24 cellular contexts compared by ENCODE assay signal in the genomic region with DNA sequence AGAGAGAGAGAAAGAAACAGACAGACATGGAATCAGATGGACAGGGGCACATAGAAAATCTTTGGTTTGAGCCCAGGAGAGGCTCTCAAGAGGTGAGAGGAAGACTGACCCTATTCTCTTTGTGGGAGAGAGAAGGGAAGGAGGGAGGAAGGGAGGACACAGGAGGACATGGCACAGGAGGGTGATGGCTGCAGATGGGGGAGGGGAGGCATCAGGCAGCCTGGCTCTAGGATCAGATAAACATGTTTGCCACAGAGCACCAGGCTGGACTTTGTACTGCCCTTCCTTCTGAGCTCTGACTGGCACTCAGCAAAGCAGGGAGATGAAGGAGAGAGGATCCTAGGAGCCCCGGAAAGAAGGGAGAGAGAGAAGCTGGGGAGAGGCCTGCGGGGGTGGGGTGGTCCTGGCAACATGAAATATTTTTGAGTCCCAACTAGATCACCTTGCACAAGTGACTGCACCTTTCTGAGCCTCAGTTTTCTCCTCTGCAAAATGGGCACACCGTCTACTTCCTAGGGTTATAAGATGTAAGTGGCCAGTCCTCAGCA. TPM values are rescaled to one million over a fixed set of nuclear protein-coding genes. Genes with fewer than 3 reads are reported as not detected.
A peak's percentile ranks its signal among the peaks of the same experiment; 100 is the strongest.
DNase-seq lines count a peak whose midpoint lies in the region; ATAC-seq, FAIRE-seq and TF ChIP-seq lines count a peak whose summit lies in the region.
"Had no signal": no experiment of that assay in that cellular context is flagged by ENCODE, and none has a peak within 500 bp of the region (broad histone marks: within the 10 kb centered on the region; RNA-seq: fewer than 3 reads in every experiment).

No MANE protein-coding gene starts in this region.

- no peak for FAIRE-seq in A549 (lab: Jason Lieb, UNC)
- FAIRE-seq: urothelium cell line had no signal

- CTCF ChIA-PET in A549 (lab: Yijun Ruan, JAX) (interaction anchor here (0.5 to 10.1 kb wide), 9 partner anchors 12 to 335 kb away, joined by 3 to 69 read pairs (median 3); no protein-coding TSS in a partner anchor), HEK293T (lab: Yijun Ruan, JAX) (no interaction called here)

- ATAC-seq in A549 (peak; percentile 44 to 49), body of pancreas (peak; percentile 75), HG03439 (IDR thresholded peaks at IDR 0.05; ENCODE audit: unreplicated experiment) (no peak)
- ATAC-seq: activated T-cell treated with anti-CD3 and anti-CD28 coated beads, Interleukin-2, amount 50 U/mL, for 72 hours; left lung had no signal

- TF ChIP-seq RAD21 in A549 (conservative IDR thresholded peaks at IDR 0.05 in 1 of 2, IDR thresholded peaks at IDR 0.05 in 1 of 2), result 0 out of 5 replicates have a peak, but pooled peaks of 1 of the 2 experiments have one; percentile 19

- peak overlapping the region; percentile 61 for H3K4me2 ChIP-seq in A549

- WGBS in A549 (ENCODE audit: missing lambda C conversion rate), result 35% methylated on average over 3 of the region's 3 CpGs
- 14 to 42% methylated on average over 2 to 3 of the region's 3 CpGs for WGBS in body of pancreas, 2 donors
- WGBS in ovary, 3 donors, result 65 to 79% (median 78%) methylated on average over 3 of the region's 3 CpGs

- H3K9me3 ChIP-seq in A549 (no peaks in the 10 kb centered on the region), body of pancreas (no peaks in the 10 kb centered on the region), mucosa of rectum (ENCODE audit: control insufficient read depth in 2 of 2, low read length in 2 of 2) (no peaks in the 10 kb centered on the region), ovary (no peaks in the 10 kb centered on the region)
- H3K9me3 ChIP-seq: left lung had no signal

- POLR2A ChIA-PET in A549 (lab: Yijun Ruan, JAX), result interaction anchor here (0.5 to 0.6 kb wide), 3 partner anchors 22 to 403 kb away, joined by 3 to 7 read pairs (median 3); partner anchors contain the start of gene POP5
- POLR2A ChIA-PET in HEK293T (lab: Yijun Ruan, JAX), result interaction anchor here (1.5 kb wide), 1 partner anchor 17 kb away, joined by 3 read pairs; no protein-coding TSS in a partner anchor

- H3K27me3 ChIP-seq in body of pancreas, result no peaks in the 10 kb centered on the region
- H3K27me3 ChIP-seq in mucosa of rectum (ENCODE audit: control insufficient read depth in 2 of 2, insufficient read depth in 2 of 2, low read length in 2 of 2), result no peaks in the 10 kb centered on the region
- no peaks in the 10 kb centered on the region for H3K27me3 ChIP-seq in ovary
- H3K27me3 ChIP-seq: left lung had no signal

- DNase-seq in A549 (ENCODE audit: low read depth in 1 of 2, low spot score in 1 of 2) (peak; percentile 43 to 84), HuH-7.5 (ENCODE audit: low spot score) (peak; percentile 59), body of pancreas (peak; percentile 73 to 88 (median 82)), ovary (no peak), HEK293T (ENCODE audit: extremely low spot score) (no peak), kidney tubule cell (ENCODE audit: low spot score) (no peak)
- DNase-seq: activated CD4-positive, alpha-beta memory T cell treated with anti-CD3 and anti-CD28 coated beads, Interleukin-2, amount 10 ng/mL, durations not matched to agents 7 days and 5 days; activated T-cell treated with anti-CD3 and anti-CD28 coated beads, Interleukin-2, amount 50 U/mL, for 72 hours; CD4-positive, CD25-positive, alpha-beta regulatory T cell; effector memory CD4-positive, alpha-beta T cell; EL; hippocampal formation; left lung; NCI-H187; NCI-H524; stimulated activated CD4-positive, alpha-beta T cell treated with anti-CD3 and anti-CD28 coated beads, Interleukin-15, amount 100 ng/mL, for 24 hours had no signal

- no peaks in the 10 kb centered on the region for H3K36me3 ChIP-seq in body of pancreas (replicated peaks in 1 of 2; ENCODE audit: insufficient read depth in 1 of 2, low read depth in 2 of 2)
- H3K36me3 ChIP-seq in mucosa of rectum (ENCODE audit: control insufficient read depth in 2 of 2, insufficient read depth in 2 of 2, low read length in 2 of 2), result peaks cover 5 to 8% of the 10 kb centered on the region in 2 donors
- no peaks in the 10 kb centered on the region for H3K36me3 ChIP-seq in ovary
- H3K36me3 ChIP-seq: left lung had no signal

- H3K27ac ChIP-seq in A549 (peak overlapping the region; percentile 96 to 98), body of pancreas (peak overlapping the region; percentile 32 to 88 (median 56)), mucosa of rectum (ENCODE audit: low read depth in 2 of 2, low read length in 2 of 2) (peak overlapping the region; percentile 82 to 85), ovary (no peak overlapping the region)
- H3K27ac ChIP-seq: left lung had no signal

- peak overlapping the region in 1 of 2 donors; percentile 30 for H3K9ac ChIP-seq in mucosa of rectum (ENCODE audit: low read depth in 1 of 2, low read length in 2 of 2)

- intact Hi-C loops in body of pancreas (cut with DNase I), result no loop called here
- intact Hi-C loops in ovary (cut with DNase I), result no loop called here

- TF ChIP-seq POLR2A in A549 (IDR thresholded peaks at IDR 0.05; ENCODE audit: low read length) (no peak), body of pancreas (IDR thresholded peaks at IDR 0.05) (no peak), ovary (IDR thresholded peaks at IDR 0.05) (no peak)

- no peak for TF ChIP-seq CTCF in A549 (IDR thresholded peaks at IDR 0.05)
- no peak for TF ChIP-seq CTCF in body of pancreas (IDR thresholded peaks at IDR 0.05)
- no peak for TF ChIP-seq CTCF in ovary (IDR thresholded peaks at IDR 0.05)

- TF ChIP-seq EP300 in A549 (IDR thresholded peaks at IDR 0.05) (no peak), ovary (IDR thresholded peaks at IDR 0.05) (no peak)

- H3K4me3 ChIP-seq in A549 (no peak overlapping the region), body of pancreas (no peak overlapping the region), mucosa of rectum (ENCODE audit: low read length in 2 of 2) (peak overlapping the region; percentile 41 to 43), ovary (no peak overlapping the region)
- H3K4me3 ChIP-seq: left lung had no signal

- peaks cover 67% of the 10 kb centered on the region for H3K4me1 ChIP-seq in A549
- peaks cover 54% of the 10 kb centered on the region for H3K4me1 ChIP-seq in body of pancreas
- peaks cover 17 to 36% of the 10 kb centered on the region in 2 donors for H3K4me1 ChIP-seq in mucosa of rectum (ENCODE audit: control insufficient read depth in 2 of 2, insufficient read depth in 2 of 2, low read length in 2 of 2)
- no peaks in the 10 kb centered on the region for H3K4me1 ChIP-seq in ovary (ENCODE audit: insufficient read depth)
- H3K4me1 ChIP-seq: left lung had no signal

TF ChIP-seq in A549, 52 proteins besides CTCF, POLR2A, EP300 and RAD21 (continues in another document):
- TF ChIP-seq RCOR1 (IDR thresholded peaks at IDR 0.05; ENCODE audit: low read depth, low read length), result peak; percentile 88

TF ChIP-seq in HEK293T, 16 proteins besides CTCF, POLR2A, EP300 and RAD21:
- TF ChIP-seq LEF1 (IDR thresholded peaks at IDR 0.05; ENCODE audit: borderline replicate concordance) (no peak), SUZ12 (IDR thresholded peaks at IDR 0.05) (no peak), L3MBTL2 (conservative IDR thresholded peaks at IDR 0.05) (no peak), TARDBP (IDR thresholded peaks at IDR 0.05) (no peak), BHLHE40 (IDR thresholded peaks at IDR 0.05; ENCODE audit: borderline replicate concordance) (no peak), CTBP1 (IDR thresholded peaks at IDR 0.05; ENCODE audit: borderline replicate concordance) (no peak), FOXM1 (IDR thresholded peaks at IDR 0.05; ENCODE audit: borderline replicate concordance) (no peak), ARNT (IDR thresholded peaks at IDR 0.05) (no peak), HDGF (IDR thresholded peaks at IDR 0.05; ENCODE audit: borderline replicate concordance) (no peak), NFRKB (IDR thresholded peaks at IDR 0.05) (no peak), FOXA1 (IDR thresholded peaks at IDR 0.05) (no peak), FOXK2 (IDR thresholded peaks at IDR 0.05) (no peak), PKNOX1 (IDR thresholded peaks at IDR 0.05) (no peak), ZNF384 (IDR thresholded peaks at IDR 0.05) (no peak)

RNA-seq across cellular contexts. Expression of gene HNF1A, which starts 6.1 kb away (rescaled TPM):
- polyA plus RNA-seq in A549 (2011; rRNA removed), result 2.6 and 4.0 TPM in 2 replicates
- 4.3 and 6.9 TPM in 2 replicates for polyA plus RNA-seq in A549 (2012; cell fraction: cytosol; rRNA removed)
- polyA plus RNA-seq in A549 (2012; cell fraction: nucleus; rRNA removed), result 12.5 and 15.9 TPM in 2 replicates
- 5.7 to 7.3 TPM (median 6.8 TPM) in 3 replicates for polyA plus RNA-seq in A549 (2017; fragmentation: RNase III; extraction: RNeasy Plus Mini Kit Qiagen cat#74134 plus additional on column Dnase treatment)
- 5.2 TPM in 2 replicates for polyA minus RNA-seq in A549 (2011; rRNA and poly(A)+ RNA removed)
- 10 to 100 TPM; 11.9 to 13.2 TPM for total RNA-seq in body of pancreas
- total RNA-seq in ovary, result 1 to 10 TPM in 1 of 7 donors, under 1 TPM in 2, not detected in 4; 0.10 to 1.4 (median 0.12) TPM
- polyA plus RNA-seq in ovary, result under 1 TPM in 1 of 2 donors, not detected in 1; 0.23 TPM
- total RNA-seq: activated CD4-positive, alpha-beta memory T cell treated with anti-CD3 and anti-CD28 coated beads, Interleukin-2, amount 10 ng/mL, durations not matched to agents 7 days and 5 days; activated T-cell treated with anti-CD3 and anti-CD28 coated beads, Interleukin-2, amount 50 U/mL, for 72 hours; cardiac septum; CD4-positive, CD25-positive, alpha-beta regulatory T cell; fibroblast of lung; M059J; myocyte; pulmonary artery endothelial cell had no signal
- polyA plus RNA-seq: CD4-positive, CD25-positive, alpha-beta regulatory T cell; fibroblast of lung had no signal

RNA-seq across cellular contexts. Expression of gene C12orf43, which starts 31.9 kb away (rescaled TPM):
- polyA plus RNA-seq in A549 (2011; rRNA removed) (19.2 and 20.5 TPM in 2 replicates), A549 (2017; fragmentation: RNase III; extraction: RNeasy Plus Mini Kit Qiagen cat#74134 plus additional on column Dnase treatment) (17.3 to 21.2 TPM (median 20.0 TPM) in 3 replicates), ovary (10 to 100 TPM; 14.8 to 16.4 TPM)
- 25.2 and 28.8 TPM in 2 replicates for polyA plus RNA-seq in A549 (2012; cell fraction: cytosol; rRNA removed)
- 12.6 and 15.0 TPM in 2 replicates for polyA plus RNA-seq in A549 (2012; cell fraction: nucleus; rRNA removed)
- polyA minus RNA-seq in A549 (2011; rRNA and poly(A)+ RNA removed), result 9.1 and 15.2 TPM in 2 replicates
- total RNA-seq in body of pancreas (10 to 100 TPM in 1 of 2 donors, 1 to 10 TPM in 1; 6.7 to 11.5 TPM), ovary (10 to 100 TPM; 10.6 to 22.9 (median 17.9) TPM)

RNA-seq across cellular contexts. Expression of gene OASL, which starts 54.6 kb away (rescaled TPM):
- polyA plus RNA-seq in A549 (2011; rRNA removed) (0.61 and 0.81 TPM in 2 replicates), A549 (2017; fragmentation: RNase III; extraction: RNeasy Plus Mini Kit Qiagen cat#74134 plus additional on column Dnase treatment) (0.64 to 0.94 TPM (median 0.90 TPM) in 3 replicates), ovary (1 to 10 TPM in 1 of 2 donors, under 1 TPM in 1; 0.42 to 2.8 TPM)
- polyA plus RNA-seq in A549 (2012; cell fraction: cytosol; rRNA removed), result 0.21 and 0.26 TPM in 2 replicates
- 0.25 and 0.31 TPM in 2 replicates for polyA plus RNA-seq in A549 (2012; cell fraction: nucleus; rRNA removed)
- 0.39 and 0.41 TPM in 2 replicates for polyA minus RNA-seq in A549 (2011; rRNA and poly(A)+ RNA removed)
- total RNA-seq in body of pancreas (1 to 10 TPM in 1 of 2 donors, under 1 TPM in 1; 0.78 to 1.3 TPM), ovary (under 1 TPM in 6 of 7 donors, not detected in 1; 0.12 to 0.61 (median 0.35) TPM)

Comparison
In these comparisons a context has a peak if more than half of its experiments do, and no peak if none do; other contexts are left out.
1. DNase-seq: peak in A549 (2 of 2), HuH-7.5 (single experiment) and body of pancreas (4 of 4); none in ovary (0 of 5), HEK293T (single experiment) and kidney tubule cell (single experiment).
2. H3K27ac ChIP-seq: peak in A549 (2 of 2), body of pancreas (4 of 4) and mucosa of rectum (2 of 2); none in ovary (0 of 2).
3. H3K4me3 ChIP-seq: peak in mucosa of rectum (2 of 2); none in A549 (single experiment), body of pancreas (0 of 2) and ovary (single experiment).
4. RNA of gene HNF1A, which starts 6.1 kb away (total RNA-seq): 11.9 to 13.2 TPM in body of pancreas; 0.10 to 1.4 TPM in ovary; every median in the first group is over 4 times any median in the second.